Comparison of ENCODE assay signal across 8 cellular contexts in genomic region chr20:25859649-25860530, GRCh38.
A peak's percentile ranks its signal among the peaks of the same experiment; 100 is the strongest.
DNase-seq lines count a peak whose midpoint lies in the region; ATAC-seq and TF ChIP-seq lines count a peak whose summit lies in the region.

No MANE protein-coding gene starts in this region.

- H3K4me1 ChIP-seq in PC-3 (ENCODE audit: insufficient read depth, low read length) (peaks cover 21% of the 10 kb centered on the region), thyroid gland (peaks cover 18 to 43% of the 10 kb centered on the region in 2 donors)

- TF ChIP-seq CTCF in PC-3 (conservative IDR thresholded peaks at IDR 0.05; ENCODE audit: low read depth, low read length) (no peak), fibroblast of villous mesenchyme (IDR thresholded peaks at IDR 0.05; ENCODE audit: insufficient read depth, low read depth, low read length) (no peak), thyroid gland (IDR thresholded peaks at IDR 0.05) (no peak)

- H3K36me3 ChIP-seq in PC-3 (ENCODE audit: low read depth, low read length) (no peaks in the 10 kb centered on the region), thyroid gland (no peaks in the 10 kb centered on the region)

- H3K36me3 Mint-ChIP-seq in activated T-helper 2 cell treated with anti-CD3 and anti-CD28 coated beads, Interferon-gamma antibody, Interleukin-2, Interleukin-4, amounts not matched to agents 10 μg/mL and 5 μg/mL and 100 μg/mL, durations not matched to agents 14 hours and 24 hours and 36 hours (ENCODE audit: low read depth) = no peaks in the 10 kb centered on the region

- H3K9me3 Mint-ChIP-seq in activated T-helper 2 cell treated with anti-CD3 and anti-CD28 coated beads, Interferon-gamma antibody, Interleukin-2, Interleukin-4, amounts not matched to agents 10 μg/mL and 5 μg/mL and 100 μg/mL, durations not matched to agents 14 hours and 24 hours and 36 hours = no peaks in the 10 kb centered on the region

- DNase-seq in CD1c-positive myeloid dendritic cell (ENCODE audit: extremely low spot score) (peak; percentile 85), PC-3 (peak; percentile 37), fibroblast of villous mesenchyme (ENCODE audit: low read depth) (peak; percentile 48), nucleus accumbens (lab: John Stamatoyannopoulos, UW) (peak; percentile 45 to 96 (median 82)), thyroid gland (peak; percentile 81 to 85), HEK293T (ENCODE audit: extremely low spot score) (no peak)
- DNase-seq in activated T-helper 2 cell treated with anti-CD3 and anti-CD28 coated beads, Interferon-gamma antibody, Interleukin-2, Interleukin-4, amounts not matched to agents 10 μg/mL and 5 μg/mL and 100 μg/mL, durations not matched to agents 14 hours and 24 hours and 36 hours (ENCODE audit: low spot score) = peak; percentile 75

- H2AFZ ChIP-seq in PC-3 (ENCODE audit: low read length) = peak overlapping the region; percentile 22

- H3K9me2 ChIP-seq in PC-3 (replicated peaks; ENCODE audit: low read length) = no peaks in the 10 kb centered on the region

- H3K4me3 ChIP-seq in PC-3 (ENCODE audit: low read length) (peak overlapping the region; percentile 42), fibroblast of villous mesenchyme (ENCODE audit: low read depth, low read length) (no peak overlapping the region), thyroid gland (replicated peaks in 1 of 3) (peak overlapping the region in 1 of 3 donors; percentile 5)

- CTCF ChIA-PET in PC-3 (lab: Charles Lee) = no interaction called here
- CTCF ChIA-PET in HEK293T (lab: Yijun Ruan, JAX) = no interaction called here

- no peak overlapping the region for H3K27ac Mint-ChIP-seq in activated T-helper 2 cell treated with anti-CD3 and anti-CD28 coated beads, Interferon-gamma antibody, Interleukin-2, Interleukin-4, amounts not matched to agents 10 μg/mL and 5 μg/mL and 100 μg/mL, durations not matched to agents 14 hours and 24 hours and 36 hours

- H3K4me1 Mint-ChIP-seq in activated T-helper 2 cell treated with anti-CD3 and anti-CD28 coated beads, Interferon-gamma antibody, Interleukin-2, Interleukin-4, amounts not matched to agents 10 μg/mL and 5 μg/mL and 100 μg/mL, durations not matched to agents 14 hours and 24 hours and 36 hours (ENCODE audit: low read depth) = peaks cover 27% of the 10 kb centered on the region

- peak overlapping the region; percentile 68 for H3K4me2 ChIP-seq in PC-3 (ENCODE audit: low read length)

- no TSS peak for BruUV-seq in PC-3 (replicated peaks; lab: Mats Ljungman, UMichigan)

- peak overlapping the region; percentile 71 for H3K4me3 Mint-ChIP-seq in activated T-helper 2 cell treated with anti-CD3 and anti-CD28 coated beads, Interferon-gamma antibody, Interleukin-2, Interleukin-4, amounts not matched to agents 10 μg/mL and 5 μg/mL and 100 μg/mL, durations not matched to agents 14 hours and 24 hours and 36 hours (ENCODE audit: low read depth)

- POLR2A ChIA-PET in PC-3 (lab: Charles Lee; ENCODE audit: unreplicated experiment) = no interaction called here
- POLR2A ChIA-PET in HEK293T (lab: Yijun Ruan, JAX) = no interaction called here

- ATAC-seq in HG02678 (IDR thresholded peaks at IDR 0.05; ENCODE audit: unreplicated experiment) = peak; percentile 43
- ATAC-seq in PC-3 = peak; percentile 21; the same call in 1 of the 2 replicates

- no peaks in the 10 kb centered on the region for H3K79me2 ChIP-seq in PC-3 (ENCODE audit: low read length)

- H3K9me3 ChIP-seq in PC-3 (ENCODE audit: low read length) (no peaks in the 10 kb centered on the region), thyroid gland (no peaks in the 10 kb centered on the region)

- H3F3A ChIP-seq in PC-3 (ENCODE audit: low read length, unreplicated experiment) = no peaks in the 10 kb centered on the region

- 15 to 35% methylated on average over 25 to 50 of the region's 51 CpGs for WGBS in thyroid gland, 2 donors

- TF ChIP-seq POLR2A in thyroid gland (IDR thresholded peaks at IDR 0.05) = no peak

- H3K27ac ChIP-seq in PC-3 (ENCODE audit: low read length) = no peak overlapping the region
- H3K27ac ChIP-seq in thyroid gland = no peak overlapping the region

- peaks cover 69% of the 10 kb centered on the region for H3K27me3 Mint-ChIP-seq in activated T-helper 2 cell treated with anti-CD3 and anti-CD28 coated beads, Interferon-gamma antibody, Interleukin-2, Interleukin-4, amounts not matched to agents 10 μg/mL and 5 μg/mL and 100 μg/mL, durations not matched to agents 14 hours and 24 hours and 36 hours (ENCODE audit: low read depth)

- H4K20me1 ChIP-seq in PC-3 (ENCODE audit: low read length) = no peaks in the 10 kb centered on the region

- H3K9ac ChIP-seq in PC-3 (ENCODE audit: low read length) = no peak overlapping the region

- H3K27me3 ChIP-seq in PC-3 (ENCODE audit: low read length) (peaks cover 9% of the 10 kb centered on the region), thyroid gland (no peaks in the 10 kb centered on the region)

- intact Hi-C loops in PC-3 (cut with micrococcal nuclease) = no loop called here
- intact Hi-C loops in activated T-helper 2 cell treated with anti-CD3 and anti-CD28 coated beads, Interferon-gamma antibody, Interleukin-2, Interleukin-4, amounts not matched to agents 10 μg/mL and 5 μg/mL and 100 μg/mL, durations not matched to agents 14 hours and 24 hours and 36 hours (cut with micrococcal nuclease) = no loop called here
- intact Hi-C loops in thyroid gland (cut with DNase I) = no loop called here

TF ChIP-seq in HEK293T, 16 proteins besides CTCF, POLR2A, EP300 and RAD21:
- TF ChIP-seq PKNOX1 (IDR thresholded peaks at IDR 0.05) (no peak), ZNF384 (IDR thresholded peaks at IDR 0.05) (no peak), SP1 (IDR thresholded peaks at IDR 0.05) (no peak), CTBP1 (IDR thresholded peaks at IDR 0.05; ENCODE audit: borderline replicate concordance) (no peak), NFRKB (IDR thresholded peaks at IDR 0.05) (no peak), ARNT (IDR thresholded peaks at IDR 0.05) (no peak), BHLHE40 (IDR thresholded peaks at IDR 0.05; ENCODE audit: borderline replicate concordance) (no peak), FOXM1 (IDR thresholded peaks at IDR 0.05; ENCODE audit: borderline replicate concordance) (no peak), L3MBTL2 (conservative IDR thresholded peaks at IDR 0.05) (no peak), FOXA1 (IDR thresholded peaks at IDR 0.05) (no peak), LEF1 (IDR thresholded peaks at IDR 0.05; ENCODE audit: borderline replicate concordance) (no peak), ELF4 (IDR thresholded peaks at IDR 0.05) (no peak), TARDBP (IDR thresholded peaks at IDR 0.05) (no peak), SUZ12 (IDR thresholded peaks at IDR 0.05) (no peak), FOXK2 (IDR thresholded peaks at IDR 0.05) (no peak)
